20 cellular contexts compared by ENCODE assay signal in genomic region chr4:152729466-152729865, GRCh38. TPM values are rescaled to one million over a fixed set of nuclear protein-coding genes. Genes with fewer than 3 reads are reported as not detected.
A peak's percentile ranks its signal among the peaks of the same experiment; 100 is the strongest.
DNase-seq lines count a peak whose midpoint lies in the region; ATAC-seq, FAIRE-seq and TF ChIP-seq lines count a peak whose summit lies in the region.
"Had no signal": no experiment of that assay in that cellular context is flagged by ENCODE, and none has a peak within 500 bp of the region (broad histone marks: within the 10 kb centered on the region; RNA-seq: fewer than 3 reads in every experiment).

No MANE protein-coding gene starts in this region.

- peak; percentile 78 for DNase-seq in AG20443 (ENCODE audit: low spot score)
- peak; percentile 59 for DNase-seq in HFFc6
- peak; percentile 14 for DNase-seq in astrocyte (ENCODE audit: low read depth)
- peak; percentile 67 for DNase-seq in iris pigment epithelial cell (ENCODE audit: low read depth)
- DNase-seq in activated CD8-positive, alpha-beta T cell treated with anti-CD3 and anti-CD28 coated beads for 36 hours, result no peak
- no peak for DNase-seq in NCI-H1417 (lab: John Stamatoyannopoulos, UW)
- DNase-seq in BE2C, result no peak
- no peak for DNase-seq in activated naive CD8-positive, alpha-beta T cell treated with anti-CD3 and anti-CD28 coated beads, Interleukin-2, amount 50 U/mL, for 24 hours
- DNase-seq: activated CD4-positive, CD25-positive, alpha-beta regulatory T cell; activated CD8-positive, alpha-beta memory T cell treated with anti-CD3 and anti-CD28 coated beads, Interleukin-2, amount 50 U/mL, for 48 hours; C1 segment of cervical spinal cord; KG1; naive thymus-derived CD4-positive, alpha-beta T cell; NCI-H1694 treated with DMSO at 0.1 percent for 48 hours; NCI-H524; retina; T-cell had no signal

- no peak overlapping the region for H3K4me2 ChIP-seq in astrocyte (ENCODE audit: low read length)

- H3K9ac ChIP-seq in astrocyte (ENCODE audit: low read length), result no peak overlapping the region

- H3K4me3 Mint-ChIP-seq in HFFc6, result no peak overlapping the region
- H3K4me3 Mint-ChIP-seq in astrocyte (ENCODE audit: unreplicated experiment), result no peak overlapping the region
- H3K4me3 Mint-ChIP-seq in activated CD8-positive, alpha-beta T cell treated with anti-CD3 and anti-CD28 coated beads for 36 hours, result no peak overlapping the region
- H3K4me3 Mint-ChIP-seq in activated naive CD8-positive, alpha-beta T cell treated with anti-CD3 and anti-CD28 coated beads, Interleukin-2, amount 50 U/mL, for 24 hours, result no peak overlapping the region
- H3K4me3 Mint-ChIP-seq: activated naive CD8-positive, alpha-beta T cell; naive thymus-derived CD4-positive, alpha-beta T cell; T-cell had no signal

- POLR2A ChIA-PET in activated CD8-positive, alpha-beta T cell treated with anti-CD3 and anti-CD28 coated beads for 36 hours (lab: Charles Lee), result no interaction called here

- H3K9me3 ChIP-seq in astrocyte (ENCODE audit: insufficient read depth, low read depth, low read length), result no peaks in the 10 kb centered on the region
- no peaks in the 10 kb centered on the region for H3K9me3 ChIP-seq in BE2C
- H3K9me3 ChIP-seq: thoracic aorta had no signal

- H3K4me1 Mint-ChIP-seq in HFFc6 (ENCODE audit: low read depth) (no peaks in the 10 kb centered on the region), astrocyte (ENCODE audit: low read depth, unreplicated experiment) (no peaks in the 10 kb centered on the region)
- H3K4me1 Mint-ChIP-seq in activated CD8-positive, alpha-beta T cell treated with anti-CD3 and anti-CD28 coated beads for 36 hours (ENCODE audit: low read depth), result no peaks in the 10 kb centered on the region
- H3K4me1 Mint-ChIP-seq in activated naive CD8-positive, alpha-beta T cell treated with anti-CD3 and anti-CD28 coated beads, Interleukin-2, amount 50 U/mL, for 24 hours, result no peaks in the 10 kb centered on the region
- H3K4me1 Mint-ChIP-seq: T-cell had no signal

- FAIRE-seq in astrocyte (lab: Jason Lieb, UNC), result no peak
- FAIRE-seq: endothelial cell of umbilical vein had no signal

- intact Hi-C loops in activated CD8-positive, alpha-beta T cell treated with anti-CD3 and anti-CD28 coated beads for 36 hours (cut with micrococcal nuclease), result no loop called here

- no peaks in the 10 kb centered on the region for H3K79me2 ChIP-seq in astrocyte (ENCODE audit: insufficient read depth, low read length)

- H3K36me3 Mint-ChIP-seq in HFFc6 (ENCODE audit: low read depth) (no peaks in the 10 kb centered on the region), astrocyte (ENCODE audit: low read depth, unreplicated experiment) (no peaks in the 10 kb centered on the region)
- no peaks in the 10 kb centered on the region for H3K36me3 Mint-ChIP-seq in activated CD8-positive, alpha-beta T cell treated with anti-CD3 and anti-CD28 coated beads for 36 hours (ENCODE audit: low read depth)
- H3K36me3 Mint-ChIP-seq in activated naive CD8-positive, alpha-beta T cell treated with anti-CD3 and anti-CD28 coated beads, Interleukin-2, amount 50 U/mL, for 24 hours (ENCODE audit: low read depth), result no peaks in the 10 kb centered on the region
- H3K36me3 Mint-ChIP-seq: activated naive CD8-positive, alpha-beta T cell; T-cell had no signal

- no peaks in the 10 kb centered on the region for H4K20me1 ChIP-seq in astrocyte (ENCODE audit: insufficient read depth, low read length)

- H3K4me1 ChIP-seq in astrocyte (ENCODE audit: insufficient read depth, low read length), result no peaks in the 10 kb centered on the region
- no peaks in the 10 kb centered on the region for H3K4me1 ChIP-seq in BE2C

- H3K4me3 ChIP-seq in astrocyte (ENCODE audit: insufficient read depth, low read depth, low read length) (no peak overlapping the region), BE2C (ENCODE audit: low read depth, low read length) (no peak overlapping the region)
- H3K4me3 ChIP-seq: thoracic aorta had no signal

- no peak overlapping the region for H3K27ac ChIP-seq in astrocyte (ENCODE audit: low read depth, low read length)
- H3K27ac ChIP-seq: thoracic aorta had no signal

- H3K27ac Mint-ChIP-seq in HFFc6, result no peak overlapping the region
- H3K27ac Mint-ChIP-seq in astrocyte (ENCODE audit: unreplicated experiment), result no peak overlapping the region
- no peak overlapping the region for H3K27ac Mint-ChIP-seq in activated CD8-positive, alpha-beta T cell treated with anti-CD3 and anti-CD28 coated beads for 36 hours
- H3K27ac Mint-ChIP-seq in activated naive CD8-positive, alpha-beta T cell treated with anti-CD3 and anti-CD28 coated beads, Interleukin-2, amount 50 U/mL, for 24 hours, result no peak overlapping the region
- H3K27ac Mint-ChIP-seq: activated naive CD8-positive, alpha-beta T cell; naive thymus-derived CD4-positive, alpha-beta T cell; T-cell had no signal

- H2AFZ ChIP-seq in astrocyte (ENCODE audit: low read depth, low read length), result no peak overlapping the region

- H3K27me3 ChIP-seq in astrocyte (ENCODE audit: insufficient read depth, low read length) (peaks cover 2% of the 10 kb centered on the region), BE2C (no peaks in the 10 kb centered on the region)

- TF ChIP-seq CTCF in HFFc6 (IDR thresholded peaks at IDR 0.05) (no peak), astrocyte (IDR thresholded peaks at IDR 0.05; ENCODE audit: insufficient read depth, low read depth, low read length) (no peak), BE2C (IDR thresholded peaks at IDR 0.05; ENCODE audit: low read depth, low read length) (no peak)
- TF ChIP-seq CTCF in activated CD8-positive, alpha-beta T cell treated with anti-CD3 and anti-CD28 coated beads for 36 hours (IDR thresholded peaks at IDR 0.05), result no peak

- H3K27me3 Mint-ChIP-seq in HFFc6 (ENCODE audit: insufficient read depth) (peaks cover 16% of the 10 kb centered on the region), astrocyte (ENCODE audit: low read depth, unreplicated experiment) (peaks cover 7% of the 10 kb centered on the region)
- H3K27me3 Mint-ChIP-seq in activated CD8-positive, alpha-beta T cell treated with anti-CD3 and anti-CD28 coated beads for 36 hours, result no peaks in the 10 kb centered on the region
- H3K27me3 Mint-ChIP-seq in activated naive CD8-positive, alpha-beta T cell treated with anti-CD3 and anti-CD28 coated beads, Interleukin-2, amount 50 U/mL, for 24 hours, result peaks cover 3% of the 10 kb centered on the region

- ATAC-seq in activated CD8-positive, alpha-beta T cell treated with anti-CD3 and anti-CD28 coated beads for 36 hours, result no peak
- no peak for ATAC-seq in activated naive CD8-positive, alpha-beta T cell treated with anti-CD3 and anti-CD28 coated beads, Interleukin-2, amount 50 U/mL, for 24 hours
- ATAC-seq: naive thymus-derived CD4-positive, alpha-beta T cell; T-cell had no signal

- H3K36me3 ChIP-seq in astrocyte (ENCODE audit: insufficient read depth, low read length) (no peaks in the 10 kb centered on the region), BE2C (no peaks in the 10 kb centered on the region)
- H3K36me3 ChIP-seq: thoracic aorta had no signal

- CTCF ChIA-PET in activated CD8-positive, alpha-beta T cell treated with anti-CD3 and anti-CD28 coated beads for 36 hours (lab: Charles Lee), result interaction anchor here (8.0 kb wide), 1 partner anchor 228 kb away, joined by 47 read pairs; no protein-coding TSS in a partner anchor

- H3K9me3 Mint-ChIP-seq in HFFc6 (no peaks in the 10 kb centered on the region), astrocyte (ENCODE audit: unreplicated experiment) (no peaks in the 10 kb centered on the region)
- H3K9me3 Mint-ChIP-seq in activated CD8-positive, alpha-beta T cell treated with anti-CD3 and anti-CD28 coated beads for 36 hours, result no peaks in the 10 kb centered on the region
- H3K9me3 Mint-ChIP-seq in activated naive CD8-positive, alpha-beta T cell treated with anti-CD3 and anti-CD28 coated beads, Interleukin-2, amount 50 U/mL, for 24 hours, result no peaks in the 10 kb centered on the region
- H3K9me3 Mint-ChIP-seq: naive thymus-derived CD4-positive, alpha-beta T cell; T-cell had no signal

RNA-seq across cellular contexts. Expression of gene TMEM154, which starts 49.7 kb away (rescaled TPM):
- total RNA-seq in HFFc6 (2021; fragmentation: NEBNext Ultra II Directional; extraction: Animal tissue kit (Norgen Biotek cat#: 25700)), result 1 to 10 TPM in 3 of 6 experiments, under 1 TPM in 3; 0.23 to 4.0 (median 0.95) TPM
- total RNA-seq in astrocyte, result 11.5 and 13.2 TPM in 2 replicates
- 10 to 100 TPM; 12.2 to 17.5 TPM for total RNA-seq in activated CD8-positive, alpha-beta T cell treated with anti-CD3 and anti-CD28 coated beads for 36 hours
- 0.34 TPM for polyA plus RNA-seq in BE2C (2012; ENCODE audit: insufficient read depth, insufficient read length, low read depth)

RNA-seq across cellular contexts. Expression of gene TIGD4, which starts 50.1 kb away (rescaled TPM):
- total RNA-seq in HFFc6 (2021; fragmentation: NEBNext Ultra II Directional; extraction: Animal tissue kit (Norgen Biotek cat#: 25700)), result under 1 TPM in 2 of 6 experiments, not detected in 4; 0.07 to 0.08 TPM
- 0.23 and 0.31 TPM in 2 replicates for total RNA-seq in astrocyte
- total RNA-seq in activated CD8-positive, alpha-beta T cell treated with anti-CD3 and anti-CD28 coated beads for 36 hours, result under 1 TPM; 0.27 to 0.47 TPM
- not detected for polyA plus RNA-seq in BE2C (2012; ENCODE audit: insufficient read depth, insufficient read length, low read depth)

RNA-seq across cellular contexts. Expression of gene ARFIP1, which starts 50.3 kb away (rescaled TPM):
- total RNA-seq in HFFc6 (2021; fragmentation: NEBNext Ultra II Directional; extraction: Animal tissue kit (Norgen Biotek cat#: 25700)), result 10 to 100 TPM; 34.8 to 44.3 (median 37.7) TPM
- 30.6 and 30.7 TPM in 2 replicates for total RNA-seq in astrocyte
- 1 to 10 TPM; 7.2 to 8.9 TPM for total RNA-seq in activated CD8-positive, alpha-beta T cell treated with anti-CD3 and anti-CD28 coated beads for 36 hours
- 19.8 TPM for polyA plus RNA-seq in BE2C (2012; ENCODE audit: insufficient read depth, insufficient read length, low read depth)

Comparison
In these comparisons a context has a peak if more than half of its experiments do, and no peak if none do; other contexts are left out.
1. DNase-seq: peak in AG20443 (single experiment), HFFc6 (single experiment), astrocyte (single experiment) and iris pigment epithelial cell (single experiment); none in activated CD8-positive, alpha-beta T cell treated with anti-CD3 and anti-CD28 coated beads for 36 hours (single experiment), NCI-H1417 (0 of 3), BE2C (single experiment) and activated naive CD8-positive, alpha-beta T cell treated with anti-CD3 and anti-CD28 coated beads, Interleukin-2, amount 50 U/mL, for 24 hours (single experiment).